Comparison of ENCODE assay signal across 8 cellular contexts in genomic region chr3:43638594-43639447, GRCh38. TPM values are rescaled to one million over a fixed set of nuclear protein-coding genes. Genes with fewer than 3 reads are reported as not detected.
DNase-seq lines count a peak whose midpoint lies in the region; ATAC-seq lines count a peak whose summit lies in the region.

No MANE protein-coding gene starts in this region.

- POLR2A ChIA-PET in naive thymus-derived CD4-positive, alpha-beta T cell (lab: Charles Lee) = no interaction called here

- no peaks in the 10 kb centered on the region for H3K9me3 Mint-ChIP-seq in activated T-helper 17 cell treated with anti-CD3 and anti-CD28 coated beads, Interleukin-2, amount 50 U/mL, for 72 hours
- H3K9me3 Mint-ChIP-seq in naive thymus-derived CD4-positive, alpha-beta T cell = peaks cover 0 to 3% (median 0%) of the 10 kb centered on the region in 11 donors

- H3K4me1 ChIP-seq in naive thymus-derived CD4-positive, alpha-beta T cell (ENCODE audit: control insufficient read depth in 2 of 2, insufficient read depth in 2 of 2, low read length in 2 of 2) = no peaks in the 10 kb centered on the region

- H3K27ac Mint-ChIP-seq in activated T-helper 17 cell treated with anti-CD3 and anti-CD28 coated beads, Interleukin-2, amount 50 U/mL, for 72 hours = no peak overlapping the region
- no peak overlapping the region for H3K27ac Mint-ChIP-seq in naive thymus-derived CD4-positive, alpha-beta T cell

- CTCF ChIA-PET in naive thymus-derived CD4-positive, alpha-beta T cell (lab: Charles Lee) = interaction anchor here (0.6 kb wide), 4 partner anchors 60 to 796 kb away, joined by 3 to 4 read pairs (median 3); no protein-coding TSS in a partner anchor

- H3K27me3 Mint-ChIP-seq in activated T-helper 17 cell treated with anti-CD3 and anti-CD28 coated beads, Interleukin-2, amount 50 U/mL, for 72 hours = peaks cover 7% of the 10 kb centered on the region
- H3K27me3 Mint-ChIP-seq in naive thymus-derived CD4-positive, alpha-beta T cell = peaks cover 5 to 10% (median 7%) of the 10 kb centered on the region in 5 donors

- no peak overlapping the region for H3K4me3 ChIP-seq in naive thymus-derived CD4-positive, alpha-beta T cell (ENCODE audit: low read length)

- H3K27ac ChIP-seq in naive thymus-derived CD4-positive, alpha-beta T cell (ENCODE audit: low read depth, low read length) = no peak overlapping the region

- ATAC-seq in GM19372 (IDR thresholded peaks at IDR 0.05; ENCODE audit: low read depth, unreplicated experiment) (peak; percentile 60), GM21576 (IDR thresholded peaks at IDR 0.05; ENCODE audit: unreplicated experiment) (no peak)
- ATAC-seq in activated T-helper 17 cell treated with anti-CD3 and anti-CD28 coated beads, Interleukin-2, amount 50 U/mL, for 72 hours (replicated peaks) = peak; percentile 65
- peak; percentile 45 for ATAC-seq in naive thymus-derived CD4-positive, alpha-beta T cell

- H3K36me3 Mint-ChIP-seq in activated T-helper 17 cell treated with anti-CD3 and anti-CD28 coated beads, Interleukin-2, amount 50 U/mL, for 72 hours (ENCODE audit: low read depth) = no peaks in the 10 kb centered on the region
- no peaks in the 10 kb centered on the region for H3K36me3 Mint-ChIP-seq in naive thymus-derived CD4-positive, alpha-beta T cell

- DNase-seq in AG20443 (ENCODE audit: low spot score) (peak; percentile 23), NCI-H2029 treated with DMSO at 0.1 percent for 48 hours (lab: John Stamatoyannopoulos, UW) (peak; percentile 10), NCI-H2227 (lab: John Stamatoyannopoulos, UW; ENCODE audit: unreplicated experiment) (no peak), epidermal melanocyte (ENCODE audit: insufficient read length, low spot score) (no peak)
- DNase-seq in naive thymus-derived CD4-positive, alpha-beta T cell = peak in 3 of 9 donors; percentile 7 to 12 (median 8)

- no peak overlapping the region for H3K4me3 Mint-ChIP-seq in activated T-helper 17 cell treated with anti-CD3 and anti-CD28 coated beads, Interleukin-2, amount 50 U/mL, for 72 hours
- no peak overlapping the region for H3K4me3 Mint-ChIP-seq in naive thymus-derived CD4-positive, alpha-beta T cell

- intact Hi-C loops in naive thymus-derived CD4-positive, alpha-beta T cell (cut with micrococcal nuclease) = loop anchor here (1.0 to 10.0 kb wide), 3 partner anchors 95 to 674 kb away; no protein-coding TSS in a partner anchor

- H3K9me3 ChIP-seq in naive thymus-derived CD4-positive, alpha-beta T cell (ENCODE audit: control insufficient read depth in 2 of 3, low read length in 3 of 3) = no peaks in the 10 kb centered on the region

- H3K4me1 Mint-ChIP-seq in activated T-helper 17 cell treated with anti-CD3 and anti-CD28 coated beads, Interleukin-2, amount 50 U/mL, for 72 hours = peaks cover 4% of the 10 kb centered on the region
- H3K4me1 Mint-ChIP-seq in naive thymus-derived CD4-positive, alpha-beta T cell = peaks cover 0 to 8% (median 0%) of the 10 kb centered on the region in 7 donors

- no peaks in the 10 kb centered on the region for H3K27me3 ChIP-seq in naive thymus-derived CD4-positive, alpha-beta T cell (ENCODE audit: control insufficient read depth in 2 of 2, insufficient read depth in 2 of 2, low read length in 2 of 2)

- no peaks in the 10 kb centered on the region for H3K36me3 ChIP-seq in naive thymus-derived CD4-positive, alpha-beta T cell (ENCODE audit: control insufficient read depth in 2 of 3, insufficient read depth in 3 of 3, low read length in 3 of 3)

RNA-seq across cellular contexts. Expression of gene ANO10, which starts 17.0 kb away (rescaled TPM):
- total RNA-seq in activated T-helper 17 cell treated with anti-CD3 and anti-CD28 coated beads, Interleukin-2, amount 50 U/mL, for 72 hours = 10 to 100 TPM in 1 of 2 donors, 1 to 10 TPM in 1; 6.4 to 10.6 TPM
- total RNA-seq in naive thymus-derived CD4-positive, alpha-beta T cell = 10 to 100 TPM in 2 of 5 experiments, 1 to 10 TPM in 3; 6.1 to 13.6 (median 9.3) TPM
- 10 to 100 TPM in 1 of 2 donors, 1 to 10 TPM in 1; 7.4 to 10.7 TPM for polyA plus RNA-seq in naive thymus-derived CD4-positive, alpha-beta T cell

RNA-seq across cellular contexts. Expression of gene ABHD5, which starts 51.9 kb away (rescaled TPM):
- total RNA-seq in activated T-helper 17 cell treated with anti-CD3 and anti-CD28 coated beads, Interleukin-2, amount 50 U/mL, for 72 hours = 10 to 100 TPM in 1 of 2 donors, 1 to 10 TPM in 1; 8.3 to 17.3 TPM
- 10 to 100 TPM in 3 of 5 experiments, 1 to 10 TPM in 2; 6.1 to 21.0 (median 12.1) TPM for total RNA-seq in naive thymus-derived CD4-positive, alpha-beta T cell
- polyA plus RNA-seq in naive thymus-derived CD4-positive, alpha-beta T cell = 1 to 10 TPM; 4.2 to 4.5 TPM

Comparison
In these comparisons a context has a peak if more than half of its experiments do, and no peak if none do; other contexts are left out.
1. DNase-seq: peak in AG20443 (single experiment) and NCI-H2029 treated with DMSO at 0.1 percent for 48 hours (single experiment); none in NCI-H2227 (single experiment) and epidermal melanocyte (single experiment).